In the genomic region with DNA sequence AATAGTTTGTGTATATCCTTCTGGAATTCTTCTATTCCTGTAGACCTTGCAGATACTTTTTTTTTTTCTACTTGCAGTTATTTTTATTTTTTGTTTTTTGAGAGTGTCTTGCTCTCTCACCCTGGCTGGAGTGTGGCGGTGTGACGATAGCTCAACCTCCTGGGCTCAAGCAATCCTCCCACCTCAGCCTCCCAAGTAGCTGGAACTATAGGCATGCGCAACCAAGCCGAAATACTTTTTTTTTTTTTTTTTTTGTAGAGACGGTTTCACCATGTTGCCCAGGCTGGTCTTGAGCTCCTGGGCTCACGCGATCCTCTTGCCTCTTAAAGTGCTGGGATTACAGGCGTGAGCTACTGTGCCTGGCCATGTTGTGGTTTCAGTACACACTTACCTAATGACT, we compare ENCODE assay signal across 36 cellular contexts. TPM values are rescaled to one million over a fixed set of nuclear protein-coding genes. Genes with fewer than 3 reads are reported as not detected.
"Had no signal": no experiment of that assay in that cellular context is flagged by ENCODE, and none has a peak within 500 bp of the region (broad histone marks: within the 10 kb centered on the region; RNA-seq: fewer than 3 reads in every experiment).

No MANE protein-coding gene starts in this region.

- H3K9me3 ChIP-seq: Peyer's patch had no signal

- H3K27me3 ChIP-seq: brain microvascular endothelial cell, Peyer's patch had no signal

- H3K4me3 Mint-ChIP-seq: activated B cell treated with CpG ODN at 0.5 μM for 24 hours; activated CD4-positive, alpha-beta memory T cell treated with anti-CD3 and anti-CD28 coated beads, Interleukin-2, amount 10 ng/mL, durations not matched to agents 7 days and 5 days; activated CD8-positive, alpha-beta memory T cell treated with anti-CD3 and anti-CD28 coated beads, Interleukin-2, amount 10 ng/mL, durations not matched to agents 7 days and 5 days; activated naive CD4-positive, alpha-beta T cell treated with anti-CD3 and anti-CD28 coated beads, Interleukin-2, amount 10 ng/mL, durations not matched to agents 7 days and 5 days; activated naive CD8-positive, alpha-beta T cell; activated naive CD8-positive, alpha-beta T cell treated with anti-CD3 and anti-CD28 coated beads, Interleukin-2, amount 50 U/mL, for 24 hours; T-helper 2 cell treated with Interferon-gamma antibody and Interleukin-4, amounts not matched to agents 5 μg/mL and 100 μg/mL, for 36 hours had no signal

- H3K4me3 ChIP-seq: K562, Peyer's patch had no signal

- FAIRE-seq: K562, TTC549 had no signal

- DNase-seq: activated B cell treated with CpG ODN at 0.5 μM for 24 hours; activated CD4-positive, alpha-beta memory T cell treated with anti-CD3 and anti-CD28 coated beads, Interleukin-2, amount 10 ng/mL, durations not matched to agents 7 days and 5 days; activated CD4-positive, alpha-beta T cell treated with anti-CD3 and anti-CD28 coated beads for 48 hours; activated CD4-positive, CD25-positive, alpha-beta regulatory T cell treated with anti-CD3 and anti-CD28 coated beads, Interleukin-2, amount 50 U/mL, for 72 hours; activated CD8-positive, alpha-beta memory T cell treated with anti-CD3 and anti-CD28 coated beads for 24 hours; activated CD8-positive, alpha-beta memory T cell treated with anti-CD3 and anti-CD28 coated beads, Interleukin-2, amount 10 ng/mL, durations not matched to agents 7 days and 5 days; activated CD8-positive, alpha-beta memory T cell treated with anti-CD3 and anti-CD28 coated beads, Interleukin-2, amount 50 U/mL, for 48 hours; activated effector memory CD4-positive, alpha-beta T cell treated with Interleukin-2 at 50 U/mL for 16 hours; activated naive CD4-positive, alpha-beta T cell treated with anti-CD3 and anti-CD28 coated beads, Interleukin-2, amount 10 ng/mL, durations not matched to agents 7 days and 5 days; activated naive CD8-positive, alpha-beta T cell treated with anti-CD3 and anti-CD28 coated beads, Interleukin-2, amount 50 U/mL, for 24 hours; activated T-cell treated with anti-CD3 and anti-CD28 coated beads, Interleukin-2, amount 50 U/mL, for 48 hours; anterior cingulate cortex; brain microvascular endothelial cell; central memory CD4-positive, alpha-beta T cell; NCI-H1105; NCI-H1436; NCI-H1694; NCI-H1930; NCI-H2081 treated with DMSO at 0.1 percent for 48 hours; NCI-H2171; NCI-H510A; NCI-H526; NCI-H748 treated with DMSO at 0.1 percent for 48 hours; NK-92 treated with Interleukin-12 subunit alpha and Interleukin-12 subunit beta, amount 100 ng/mL, for 24 hours; PC-3; SIG-M5 had no signal

- H3K27me3 Mint-ChIP-seq: activated B cell treated with CpG ODN at 0.5 μM for 24 hours; activated CD4-positive, alpha-beta memory T cell treated with anti-CD3 and anti-CD28 coated beads, Interleukin-2, amount 10 ng/mL, durations not matched to agents 7 days and 5 days; activated CD8-positive, alpha-beta memory T cell treated with anti-CD3 and anti-CD28 coated beads, Interleukin-2, amount 10 ng/mL, durations not matched to agents 7 days and 5 days; activated naive CD4-positive, alpha-beta T cell treated with anti-CD3 and anti-CD28 coated beads, Interleukin-2, amount 10 ng/mL, durations not matched to agents 7 days and 5 days; activated naive CD8-positive, alpha-beta T cell; activated naive CD8-positive, alpha-beta T cell treated with anti-CD3 and anti-CD28 coated beads, Interleukin-2, amount 50 U/mL, for 24 hours had no signal

- H3K27ac Mint-ChIP-seq: activated B cell treated with CpG ODN at 0.5 μM for 24 hours; activated CD4-positive, alpha-beta memory T cell treated with anti-CD3 and anti-CD28 coated beads, Interleukin-2, amount 10 ng/mL, durations not matched to agents 7 days and 5 days; activated CD8-positive, alpha-beta memory T cell treated with anti-CD3 and anti-CD28 coated beads, Interleukin-2, amount 10 ng/mL, durations not matched to agents 7 days and 5 days; activated naive CD4-positive, alpha-beta T cell treated with anti-CD3 and anti-CD28 coated beads, Interleukin-2, amount 10 ng/mL, durations not matched to agents 7 days and 5 days; activated naive CD8-positive, alpha-beta T cell; activated naive CD8-positive, alpha-beta T cell treated with anti-CD3 and anti-CD28 coated beads, Interleukin-2, amount 50 U/mL, for 24 hours; T-helper 2 cell treated with Interferon-gamma antibody and Interleukin-4, amounts not matched to agents 5 μg/mL and 100 μg/mL, for 36 hours had no signal

- ATAC-seq: activated CD8-positive, alpha-beta memory T cell treated with anti-CD3 and anti-CD28 coated beads, Interleukin-2, amount 10 ng/mL, durations not matched to agents 7 days and 5 days; activated naive CD8-positive, alpha-beta T cell treated with anti-CD3 and anti-CD28 coated beads, Interleukin-2, amount 50 U/mL, for 24 hours; K562; PC-3; Right ventricle myocardium inferior had no signal

- H3K4me1 ChIP-seq: Peyer's patch had no signal

- H3K36me3 Mint-ChIP-seq: activated CD8-positive, alpha-beta memory T cell treated with anti-CD3 and anti-CD28 coated beads, Interleukin-2, amount 10 ng/mL, durations not matched to agents 7 days and 5 days; activated naive CD4-positive, alpha-beta T cell treated with anti-CD3 and anti-CD28 coated beads, Interleukin-2, amount 10 ng/mL, durations not matched to agents 7 days and 5 days had no signal

- H3K27ac ChIP-seq: brain microvascular endothelial cell, Peyer's patch, RWPE1 had no signal

- H3K4me1 Mint-ChIP-seq: activated CD4-positive, alpha-beta memory T cell treated with anti-CD3 and anti-CD28 coated beads, Interleukin-2, amount 10 ng/mL, durations not matched to agents 7 days and 5 days; activated naive CD4-positive, alpha-beta T cell treated with anti-CD3 and anti-CD28 coated beads, Interleukin-2, amount 10 ng/mL, durations not matched to agents 7 days and 5 days; activated naive CD8-positive, alpha-beta T cell treated with anti-CD3 and anti-CD28 coated beads, Interleukin-2, amount 50 U/mL, for 24 hours had no signal

- H3K36me3 ChIP-seq: brain microvascular endothelial cell, Peyer's patch had no signal

- H3K9me3 Mint-ChIP-seq: activated B cell treated with CpG ODN at 0.5 μM for 24 hours; activated CD4-positive, alpha-beta memory T cell treated with anti-CD3 and anti-CD28 coated beads, Interleukin-2, amount 10 ng/mL, durations not matched to agents 7 days and 5 days; activated naive CD4-positive, alpha-beta T cell treated with anti-CD3 and anti-CD28 coated beads, Interleukin-2, amount 10 ng/mL, durations not matched to agents 7 days and 5 days; activated naive CD8-positive, alpha-beta T cell treated with anti-CD3 and anti-CD28 coated beads, Interleukin-2, amount 50 U/mL, for 24 hours; T-helper 2 cell treated with Interferon-gamma antibody and Interleukin-4, amounts not matched to agents 5 μg/mL and 100 μg/mL, for 36 hours had no signal

RNA-seq across cellular contexts. Expression of gene TEX52, which starts 43.8 kb away (rescaled TPM):
- total RNA-seq: activated B cell treated with CpG ODN at 0.5 μM for 24 hours; K562; M059J; PC-3; Right ventricle myocardium inferior; SK-MEL-5; T-helper 1 cell treated with Interleukin-12 subunit alpha and Interleukin-12 subunit beta and Interleukin-4 antibody, amounts not matched to agents 30 ng/mL and 1 ng/mL, for 36 hours had no signal
- polyA plus RNA-seq: K562 had no signal

RNA-seq across cellular contexts. Expression of gene TEAD4, which starts 58.6 kb away (rescaled TPM):
- total RNA-seq: activated B cell treated with CpG ODN at 0.5 μM for 24 hours had no signal
